In the genomic region with DNA sequence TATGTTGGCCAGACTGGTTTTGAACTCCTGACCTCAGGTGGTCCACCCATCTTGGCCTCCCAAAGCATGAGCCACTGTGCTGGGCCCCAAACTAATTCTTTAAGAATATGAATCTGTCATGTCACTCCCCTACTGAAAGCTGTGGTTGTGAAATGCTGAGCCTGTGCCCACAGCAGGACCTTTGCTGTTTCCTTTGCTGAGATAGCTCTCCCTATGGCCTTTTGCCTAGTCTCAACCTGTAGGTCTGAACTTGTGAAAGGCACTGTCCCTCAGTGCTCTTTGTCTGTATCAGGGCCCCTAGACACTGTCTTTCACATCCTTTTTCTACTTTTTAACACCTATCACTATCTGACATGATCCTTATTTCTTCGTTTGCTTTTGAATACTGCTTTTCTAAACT, we compare ENCODE assay signal across 13 cellular contexts.
DNase-seq lines count a peak whose midpoint lies in the region; ATAC-seq, FAIRE-seq and TF ChIP-seq lines count a peak whose summit lies in the region.
"Had no signal": no experiment of that assay in that cellular context is flagged by ENCODE, and none has a peak within 500 bp of the region (broad histone marks: within the 10 kb centered on the region; RNA-seq: fewer than 3 reads in every experiment).

No MANE protein-coding gene starts in this region.

- H3K27me3 Mint-ChIP-seq in activated naive CD8-positive, alpha-beta T cell treated with anti-CD3 and anti-CD28 coated beads, Interleukin-2, amount 50 U/mL, for 24 hours = peaks cover 8% of the 10 kb centered on the region

- POLR2A ChIA-PET in HepG2 (lab: Yijun Ruan, JAX) = interaction anchor here (1.0 kb wide), 1 partner anchor 68 kb away, joined by 3 read pairs; no protein-coding TSS in a partner anchor
- POLR2A ChIA-PET in PC-9 (lab: Charles Lee; ENCODE audit: unreplicated experiment) = no interaction called here

- no peak for FAIRE-seq in HepG2 (lab: Jason Lieb, UNC)
- FAIRE-seq: endothelial cell of umbilical vein had no signal

- peaks cover 50% of the 10 kb centered on the region for H3K4me1 ChIP-seq in HepG2 (ENCODE audit: insufficient read depth, low read length)
- H3K4me1 ChIP-seq in PC-9 (replicated peaks; ENCODE audit: insufficient read depth) = no peaks in the 10 kb centered on the region
- H3K4me1 ChIP-seq: adrenal gland had no signal

- TF ChIP-seq RAD21 in HepG2 (CRISPR knock-in tag; IDR thresholded peaks at IDR 0.05) = no peak

- H3K4me1 Mint-ChIP-seq in activated naive CD8-positive, alpha-beta T cell treated with anti-CD3 and anti-CD28 coated beads, Interleukin-2, amount 50 U/mL, for 24 hours = peaks cover 2% of the 10 kb centered on the region
- H3K4me1 Mint-ChIP-seq: activated CD4-positive, alpha-beta T cell treated with anti-CD3 and anti-CD28 coated beads for 36 hours had no signal

- H3K9me3 ChIP-seq in HepG2 (ENCODE audit: low read length) (no peaks in the 10 kb centered on the region), PC-9 (ENCODE audit: insufficient read depth, low read depth) (no peaks in the 10 kb centered on the region)
- H3K9me3 ChIP-seq: adrenal gland had no signal

- BruUV-seq in HepG2 (replicated peaks; lab: Mats Ljungman, UMichigan) (no TSS peak), PC-9 (replicated peaks; lab: Mats Ljungman, UMichigan) (no TSS peak)

- H2AFZ ChIP-seq in HepG2 (ENCODE audit: low read length) (no peak overlapping the region), PC-9 (no peak overlapping the region)

- H3K36me3 ChIP-seq in HepG2 (replicated peaks in 1 of 2; ENCODE audit: control insufficient read depth in 1 of 2, insufficient read depth in 2 of 2, low read length in 2 of 2) (peaks cover 60 to 96% of the 10 kb centered on the region in 2 experiments), PC-9 (ENCODE audit: low read depth) (no peaks in the 10 kb centered on the region)
- H3K36me3 ChIP-seq: adrenal gland had no signal

- H4K20me1 ChIP-seq in HepG2 (ENCODE audit: insufficient read depth, low read length) (peaks cover 52% of the 10 kb centered on the region), PC-9 (ENCODE audit: insufficient read depth) (no peaks in the 10 kb centered on the region)

- H3F3A ChIP-seq in PC-9 (ENCODE audit: insufficient read depth, low read depth) = no peaks in the 10 kb centered on the region

- TF ChIP-seq POLR2A in HepG2 (IDR thresholded peaks at IDR 0.05; ENCODE audit: insufficient read depth in 1 of 2, low read depth in 2 of 2, low read length in 2 of 2) = no peak

- no peak overlapping the region for H3K4me3 Mint-ChIP-seq in activated naive CD8-positive, alpha-beta T cell treated with anti-CD3 and anti-CD28 coated beads, Interleukin-2, amount 50 U/mL, for 24 hours
- H3K4me3 Mint-ChIP-seq: activated CD4-positive, alpha-beta T cell treated with anti-CD3 and anti-CD28 coated beads for 36 hours; naive thymus-derived CD4-positive, alpha-beta T cell had no signal

- H3K27me3 ChIP-seq in HepG2 (ENCODE audit: control insufficient read depth in 1 of 2, insufficient read depth in 2 of 2, low read length in 2 of 2) (no peaks in the 10 kb centered on the region), PC-9 (ENCODE audit: insufficient read depth, low read depth) (no peaks in the 10 kb centered on the region)

- no peak overlapping the region for H3K27ac Mint-ChIP-seq in activated naive CD8-positive, alpha-beta T cell treated with anti-CD3 and anti-CD28 coated beads, Interleukin-2, amount 50 U/mL, for 24 hours
- H3K27ac Mint-ChIP-seq: activated CD4-positive, alpha-beta T cell treated with anti-CD3 and anti-CD28 coated beads for 36 hours; naive thymus-derived CD4-positive, alpha-beta T cell had no signal

- WGBS in HepG2 (ENCODE audit: low lambda C conversion rate) = 97% methylated on average over 1 of the region's 1 CpG

- TF ChIP-seq CTCF in HepG2 (CRISPR knock-in tag; IDR thresholded peaks at IDR 0.05) = no peak
- TF ChIP-seq CTCF in PC-9 (conservative IDR thresholded peaks at IDR 0.05) = no peak

- H3K9ac ChIP-seq in HepG2 (ENCODE audit: insufficient read depth, low read depth, low read length) = no peak overlapping the region

- H3K36me3 Mint-ChIP-seq in activated naive CD8-positive, alpha-beta T cell treated with anti-CD3 and anti-CD28 coated beads, Interleukin-2, amount 50 U/mL, for 24 hours (ENCODE audit: low read depth) = no peaks in the 10 kb centered on the region
- H3K36me3 Mint-ChIP-seq: naive thymus-derived CD4-positive, alpha-beta T cell had no signal

- no peak overlapping the region for H3K4me2 ChIP-seq in HepG2 (ENCODE audit: low read depth, low read length)
- no peak overlapping the region for H3K4me2 ChIP-seq in PC-9

- H3K9me2 ChIP-seq in PC-9 (ENCODE audit: insufficient read depth) = no peaks in the 10 kb centered on the region

- TF ChIP-seq EP300 in HepG2 (IDR thresholded peaks at IDR 0.05; ENCODE audit: low read depth in 2 of 2, low read length in 2 of 2) (no peak), HepG2 (CRISPR knock-in tag; IDR thresholded peaks at IDR 0.05; ENCODE audit: borderline replicate concordance) (no peak)

- CTCF ChIA-PET in HepG2 (lab: Yijun Ruan, JAX; ENCODE audit: low intra/inter-chr PET ratio, low total read pairs) (no interaction called here), PC-9 (lab: Charles Lee) (no interaction called here)

- peak; percentile 97 for ATAC-seq in GM18909 (IDR thresholded peaks at IDR 0.05; ENCODE audit: poor library complexity, unreplicated experiment)
- peak; percentile 99 for ATAC-seq in GM21723 (IDR thresholded peaks at IDR 0.05; ENCODE audit: unreplicated experiment)
- peak; percentile 84 for ATAC-seq in HG03196 (IDR thresholded peaks at IDR 0.05; ENCODE audit: unreplicated experiment)
- ATAC-seq in HepG2 = no peak
- no peak for ATAC-seq in activated naive CD8-positive, alpha-beta T cell treated with anti-CD3 and anti-CD28 coated beads, Interleukin-2, amount 50 U/mL, for 24 hours
- ATAC-seq: activated CD4-positive, alpha-beta T cell treated with anti-CD3 and anti-CD28 coated beads for 36 hours; naive thymus-derived CD4-positive, alpha-beta T cell had no signal

- H3K27ac ChIP-seq in HepG2 (ENCODE audit: extremely low read length, insufficient read depth, low read length) = peak overlapping the region; percentile 41
- H3K27ac ChIP-seq in PC-9 = no peak overlapping the region
- H3K27ac ChIP-seq: adrenal gland had no signal

- intact Hi-C loops in HepG2 (cut with micrococcal nuclease; ENCODE audit: unreplicated experiment) = loop anchor here (5.0 kb wide), 1 partner anchor 46 kb away; no protein-coding TSS in a partner anchor
- intact Hi-C loops in PC-9 (cut with micrococcal nuclease; ENCODE audit: unreplicated experiment) = no loop called here

- in situ Hi-C loops in HepG2 (cut with HindIII; ENCODE audit: extremely low pct_ligation_motif_present, low pct_unique_long_range_greater_than_20kb) = loop anchor here (10.0 kb wide), 1 partner anchor 64 kb away; no protein-coding TSS in a partner anchor

- peaks cover 98% of the 10 kb centered on the region for H3K79me2 ChIP-seq in HepG2 (ENCODE audit: insufficient read depth, low read length)
- H3K79me2 ChIP-seq in PC-9 (ENCODE audit: low read depth) = no peaks in the 10 kb centered on the region

- DNase-seq in HepG2 (ENCODE audit: low spot score) (no peak), PC-9 (no peak), cerebellar nuclear complex (lab: John Stamatoyannopoulos, UW) (no peak), NCI-H187 (lab: John Stamatoyannopoulos, UW) (no peak)
- DNase-seq in activated naive CD8-positive, alpha-beta T cell treated with anti-CD3 and anti-CD28 coated beads, Interleukin-2, amount 50 U/mL, for 24 hours = no peak
- DNase-seq: activated CD4-positive, alpha-beta T cell treated with anti-CD3 and anti-CD28 coated beads for 36 hours; adrenal gland; naive thymus-derived CD4-positive, alpha-beta T cell; NCI-H1436 had no signal

- H3K9me3 Mint-ChIP-seq in activated naive CD8-positive, alpha-beta T cell treated with anti-CD3 and anti-CD28 coated beads, Interleukin-2, amount 50 U/mL, for 24 hours = no peaks in the 10 kb centered on the region
- H3K9me3 Mint-ChIP-seq: naive thymus-derived CD4-positive, alpha-beta T cell had no signal

- no peak overlapping the region for H3K4me3 ChIP-seq in HepG2 (replicated peaks in 1 of 3; ENCODE audit: insufficient read depth in 1 of 3, low read depth in 2 of 3, low read length in 3 of 3)
- H3K4me3 ChIP-seq in PC-9 = no peak overlapping the region
- H3K4me3 ChIP-seq: adrenal gland had no signal

TF ChIP-seq in HepG2, 621 proteins besides CTCF, POLR2A, EP300 and RAD21:
- TF ChIP-seq AGO2 (optimal IDR thresholded peaks at IDR 0.05; ENCODE audit: low read depth, low read length) (peak; percentile 7), CAMTA2 (CRISPR knock-in tag; IDR thresholded peaks at IDR 0.05; ENCODE audit: borderline replicate concordance) (no peak), RBM22 (optimal IDR thresholded peaks at IDR 0.05; ENCODE audit: low read length) (peak; percentile 97)

Comparison
In these comparisons a context has a peak if more than half of its experiments do, and no peak if none do; other contexts are left out.
1. ATAC-seq: peak in GM18909 (single experiment), GM21723 (single experiment) and HG03196 (single experiment); none in HepG2 (single experiment) and activated naive CD8-positive, alpha-beta T cell treated with anti-CD3 and anti-CD28 coated beads, Interleukin-2, amount 50 U/mL, for 24 hours (single experiment).